22 cellular contexts compared by ENCODE assay signal in genomic region chr2:176872406-176872805, GRCh38.
"Had no signal": no experiment of that assay in that cellular context is flagged by ENCODE, and none has a peak within 500 bp of the region (broad histone marks: within the 10 kb centered on the region; RNA-seq: fewer than 3 reads in every experiment).

No MANE protein-coding gene starts in this region.

- H3K79me2 ChIP-seq: parathyroid adenoma had no signal

- DNase-seq: effector memory CD4-positive, alpha-beta T cell; gastrocnemius medialis; heart right ventricle; hypothalamus; left ventricle myocardium inferior; lower lobe of right lung; mesenchymal stem cell; naive B cell; nephron progenitor cell; right lobe of liver; spleen; stimulated activated CD4-positive, alpha-beta T cell treated with anti-CD3 and anti-CD28 coated beads, Interleukin-15, amount 100 ng/mL, for 24 hours; stimulated activated CD4-positive, alpha-beta T cell treated with anti-CD3 and anti-CD28 coated beads, Interleukin-1b, Interleukin-23, amount 100 ng/mL, for 48 hours; stimulated activated CD4-positive, alpha-beta T cell treated with anti-CD3 and anti-CD28 coated beads, Interleukin-4, amount 100 ng/mL, for 24 hours; tibial artery had no signal

- H2AFZ ChIP-seq: parathyroid adenoma had no signal

- H3K9me3 ChIP-seq: gastrocnemius medialis, prostate gland, right lobe of liver had no signal

- H3K27me3 ChIP-seq: esophagus muscularis mucosa, gastrocnemius medialis, right lobe of liver, spleen, tibial artery had no signal

- H3K36me3 ChIP-seq: esophagus muscularis mucosa, gastrocnemius medialis, heart right ventricle, left ventricle myocardium inferior, lower lobe of right lung, prostate gland, right lobe of liver, spleen, tibial artery had no signal

- H3K27ac ChIP-seq: epithelial cell of prostate, esophagus muscularis mucosa, gastrocnemius medialis, heart right ventricle, left ventricle myocardium inferior, lower lobe of right lung, parathyroid adenoma, prostate gland, right lobe of liver, spleen, tibial artery had no signal

- H3K9ac ChIP-seq: parathyroid adenoma had no signal

- ATAC-seq: gastrocnemius medialis; heart right ventricle; lower lobe of right lung; right lobe of liver; stimulated activated memory B cell treated with anti-CD40 and anti-IgM and Interleukin-4, amounts not matched to agents 10 μg/mL and 1 μg/mL and 100 μg/mL, for 72 hours had no signal

- H3K4me1 ChIP-seq: esophagus muscularis mucosa, gastrocnemius medialis, heart right ventricle, left ventricle myocardium inferior, lower lobe of right lung, parathyroid adenoma, prostate gland, right lobe of liver, spleen, tibial artery had no signal

- H3K4me3 ChIP-seq: esophagus muscularis mucosa, gastrocnemius medialis, heart right ventricle, left ventricle myocardium inferior, lower lobe of right lung, prostate gland, right lobe of liver, spleen, tibial artery had no signal

- FAIRE-seq: keratinocyte, urothelium cell line had no signal
